15 cellular contexts compared by ENCODE assay signal in genomic region chr11:19558189-19558986, GRCh38.
A peak's percentile ranks its signal among the peaks of the same experiment; 100 is the strongest.
DNase-seq lines count a peak whose midpoint lies in the region; ATAC-seq and TF ChIP-seq lines count a peak whose summit lies in the region.
"Had no signal": no experiment of that assay in that cellular context is flagged by ENCODE, and none has a peak within 500 bp of the region (broad histone marks: within the 10 kb centered on the region; RNA-seq: fewer than 3 reads in every experiment).

No MANE protein-coding gene starts in this region.

- no peak overlapping the region for H3K27ac ChIP-seq in coronary artery
- H3K27ac ChIP-seq: epithelial cell of prostate, testis had no signal

- H3K4me3 Mint-ChIP-seq in naive thymus-derived CD8-positive, alpha-beta T cell, result no peak overlapping the region
- H3K4me3 Mint-ChIP-seq: activated naive CD8-positive, alpha-beta T cell treated with anti-CD3 and anti-CD28 coated beads for 36 hours; CD14-positive monocyte; natural killer cell; T-helper 17 cell had no signal

- no peak for ATAC-seq in naive thymus-derived CD8-positive, alpha-beta T cell
- no peak for ATAC-seq in HG03025 (IDR thresholded peaks at IDR 0.05; ENCODE audit: low FRiP score, unreplicated experiment)

- no peak overlapping the region for H3K27ac Mint-ChIP-seq in naive thymus-derived CD8-positive, alpha-beta T cell
- H3K27ac Mint-ChIP-seq: activated naive CD8-positive, alpha-beta T cell treated with anti-CD3 and anti-CD28 coated beads for 36 hours; natural killer cell; T-helper 17 cell had no signal

- peaks cover 0 to 7% (median 2%) of the 10 kb centered on the region in 4 donors for H3K4me1 Mint-ChIP-seq in naive thymus-derived CD8-positive, alpha-beta T cell
- H3K4me1 Mint-ChIP-seq: natural killer cell had no signal

- H3K4me3 ChIP-seq in coronary artery, result no peak overlapping the region
- H3K4me3 ChIP-seq: testis had no signal

- H3K36me3 Mint-ChIP-seq in naive thymus-derived CD8-positive, alpha-beta T cell, result no peaks in the 10 kb centered on the region
- H3K36me3 Mint-ChIP-seq: activated naive CD8-positive, alpha-beta T cell treated with anti-CD3 and anti-CD28 coated beads for 36 hours; CD14-positive monocyte; natural killer cell had no signal

- POLR2A ChIA-PET in naive thymus-derived CD8-positive, alpha-beta T cell (lab: Charles Lee), result no interaction called here

- TF ChIP-seq CTCF in GM13977 (IDR thresholded peaks at IDR 0.05; ENCODE audit: extremely low read depth, insufficient read depth, missing control alignments) (peak; percentile 5), coronary artery (IDR thresholded peaks at IDR 0.05) (no peak)

- peaks cover 1 to 17% (median 14%) of the 10 kb centered on the region in 5 donors for H3K27me3 Mint-ChIP-seq in naive thymus-derived CD8-positive, alpha-beta T cell

- DNase-seq in DMS53 (lab: John Stamatoyannopoulos, UW) (peak; percentile 23), DMS53 treated with DMSO at 0.1 percent for 48 hours (lab: John Stamatoyannopoulos, UW; ENCODE audit: unreplicated experiment) (no peak), GM13977 (ENCODE audit: low spot score) (no peak), NCI-H2107 treated with DMSO at 0.1 percent for 48 hours (lab: John Stamatoyannopoulos, UW; ENCODE audit: unreplicated experiment) (peak; percentile 26), coronary artery (ENCODE audit: low spot score) (peak; percentile 66)
- no peak for DNase-seq in naive thymus-derived CD8-positive, alpha-beta T cell
- no peak for DNase-seq in activated CD4-positive, alpha-beta T cell treated with anti-CD3 and anti-CD28 coated beads, Interleukin-2, amount 50 U/mL, for 48 hours
- DNase-seq: NCI-H524 treated with DMSO at 0.1 percent for 48 hours had no signal

- in situ Hi-C loops in GM13977 (cut with MboI; ENCODE audit: low pct_unique_long_range_greater_than_20kb, low sequenced_read_pairs, unreplicated experiment), result loop anchor here (25.0 kb wide), 1 partner anchor 496 kb away; the partner anchor contains the start of gene MRGPRX2

- no peaks in the 10 kb centered on the region for H3K9me3 Mint-ChIP-seq in naive thymus-derived CD8-positive, alpha-beta T cell
- H3K9me3 Mint-ChIP-seq: activated naive CD8-positive, alpha-beta T cell treated with anti-CD3 and anti-CD28 coated beads for 36 hours; CD14-positive monocyte; natural killer cell had no signal

Comparison
In these comparisons a context has a peak if more than half of its experiments do, and no peak if none do; other contexts are left out.
1. DNase-seq: peak in DMS53 (single experiment), NCI-H2107 treated with DMSO at 0.1 percent for 48 hours (single experiment) and coronary artery (single experiment); none in DMS53 treated with DMSO at 0.1 percent for 48 hours (single experiment), GM13977 (single experiment), naive thymus-derived CD8-positive, alpha-beta T cell (0 of 10) and activated CD4-positive, alpha-beta T cell treated with anti-CD3 and anti-CD28 coated beads, Interleukin-2, amount 50 U/mL, for 48 hours (0 of 2).